ENCODE assay signal across 1 cellular context in genomic region chr9:132901859-132902831, GRCh38.
TF ChIP-seq lines count a peak whose summit lies in the region.

No MANE protein-coding gene starts in this region.

TF ChIP-seq in K562, 482 proteins besides CTCF, POLR2A, EP300 and RAD21 (continued from another document):
- TF ChIP-seq, protein P1, sequence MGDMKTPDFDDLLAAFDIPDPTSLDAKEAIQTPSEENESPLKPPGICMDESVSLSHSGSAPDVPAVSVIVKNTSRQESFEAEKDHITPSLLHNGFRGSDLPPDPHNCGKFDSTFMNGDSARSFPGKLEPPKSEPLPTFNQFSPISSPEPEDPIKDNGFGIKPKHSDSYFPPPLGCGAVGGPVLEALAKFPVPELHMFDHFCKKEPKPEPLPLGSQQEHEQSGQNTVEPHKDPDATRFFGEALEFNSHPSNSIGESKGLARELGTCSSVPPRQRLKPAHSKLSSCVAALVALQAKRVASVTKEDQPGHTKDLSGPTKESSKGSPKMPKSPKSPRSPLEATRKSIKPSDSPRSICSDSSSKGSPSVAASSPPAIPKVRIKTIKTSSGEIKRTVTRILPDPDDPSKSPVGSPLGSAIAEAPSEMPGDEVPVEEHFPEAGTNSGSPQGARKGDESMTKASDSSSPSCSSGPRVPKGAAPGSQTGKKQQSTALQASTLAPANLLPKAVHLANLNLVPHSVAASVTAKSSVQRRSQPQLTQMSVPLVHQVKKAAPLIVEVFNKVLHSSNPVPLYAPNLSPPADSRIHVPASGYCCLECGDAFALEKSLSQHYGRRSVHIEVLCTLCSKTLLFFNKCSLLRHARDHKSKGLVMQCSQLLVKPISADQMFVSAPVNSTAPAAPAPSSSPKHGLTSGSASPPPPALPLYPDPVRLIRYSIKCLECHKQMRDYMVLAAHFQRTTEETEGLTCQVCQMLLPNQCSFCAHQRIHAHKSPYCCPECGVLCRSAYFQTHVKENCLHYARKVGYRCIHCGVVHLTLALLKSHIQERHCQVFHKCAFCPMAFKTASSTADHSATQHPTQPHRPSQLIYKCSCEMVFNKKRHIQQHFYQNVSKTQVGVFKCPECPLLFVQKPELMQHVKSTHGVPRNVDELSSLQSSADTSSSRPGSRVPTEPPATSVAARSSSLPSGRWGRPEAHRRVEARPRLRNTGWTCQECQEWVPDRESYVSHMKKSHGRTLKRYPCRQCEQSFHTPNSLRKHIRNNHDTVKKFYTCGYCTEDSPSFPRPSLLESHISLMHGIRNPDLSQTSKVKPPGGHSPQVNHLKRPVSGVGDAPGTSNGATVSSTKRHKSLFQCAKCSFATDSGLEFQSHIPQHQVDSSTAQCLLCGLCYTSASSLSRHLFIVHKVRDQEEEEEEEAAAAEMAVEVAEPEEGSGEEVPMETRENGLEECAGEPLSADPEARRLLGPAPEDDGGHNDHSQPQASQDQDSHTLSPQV (IDR thresholded peaks at IDR 0.05), result no peak
- TF ChIP-seq ZNF12 (CRISPR knock-in tag; IDR thresholded peaks at IDR 0.05) (no peak), SMAD1 (IDR thresholded peaks at IDR 0.05; ENCODE audit: low read depth, low read length, partially characterized antibody) (no peak), HOMEZ (CRISPR knock-in tag; IDR thresholded peaks at IDR 0.05) (no peak), ZNF551 (CRISPR knock-in tag; IDR thresholded peaks at IDR 0.05) (no peak), SRSF7 (optimal IDR thresholded peaks at IDR 0.05; ENCODE audit: low read depth, low read length) (no peak), ETV1 (tag; conservative IDR thresholded peaks at IDR 0.05; ENCODE audit: low read depth) (peak; percentile 62), ZBED1 (IDR thresholded peaks at IDR 0.05) (no peak), CTBP1 (IDR thresholded peaks at IDR 0.05; ENCODE audit: borderline replicate concordance) (peak; percentile 65; the same call in 1 of the 2 replicates), PTRF (tag; IDR thresholded peaks at IDR 0.05) (no peak), MED1 (CRISPR knock-in tag; IDR thresholded peaks at IDR 0.05; ENCODE audit: borderline replicate concordance) (no peak), KDM1A (IDR thresholded peaks at IDR 0.05) (peak; percentile 50 to 52; a peak in 2 of 4 replicates), SNAPC5 (CRISPR knock-in tag; IDR thresholded peaks at IDR 0.05) (no peak), ZSCAN32 (CRISPR knock-in tag; IDR thresholded peaks at IDR 0.05) (no peak), TARDBP (IDR thresholded peaks at IDR 0.05) (no peak), TFAM (CRISPR knock-in tag; conservative IDR thresholded peaks at IDR 0.05) (no peak), CUX1 (CRISPR knock-in tag; IDR thresholded peaks at IDR 0.05) (no peak), RCOR1 (IDR thresholded peaks at IDR 0.05; ENCODE audit: borderline replicate concordance in 1 of 2, low read depth in 2 of 2, low read length in 2 of 2) (peak in 1 of 2 experiments; percentile 92; a peak in 2 of 4 replicates), OTX1 (CRISPR knock-in tag; IDR thresholded peaks at IDR 0.05) (no peak), ATF7 (IDR thresholded peaks at IDR 0.05) (peak; percentile 92), ZNF384 (IDR thresholded peaks at IDR 0.05; ENCODE audit: low read depth, low read length) (peak; percentile 54), JUNB (CRISPR knock-in tag; conservative IDR thresholded peaks at IDR 0.05) (no peak), TEAD1 (CRISPR knock-in tag; IDR thresholded peaks at IDR 0.05) (no peak), ETV5 (CRISPR knock-in tag; IDR thresholded peaks at IDR 0.05; ENCODE audit: low read depth) (no peak), NCOA2 (IDR thresholded peaks at IDR 0.05; ENCODE audit: partially characterized antibody in 2 of 2) (no peak), RHOXF2B (CRISPR knock-in tag; conservative IDR thresholded peaks at IDR 0.05) (no peak), ARNT (IDR thresholded peaks at IDR 0.05) (peak in 1 of 2 experiments; percentile 48; a peak in 1 of 4 replicates), ZNF311 (CRISPR knock-in tag; IDR thresholded peaks at IDR 0.05) (no peak)
- TF ChIP-seq, protein P2, sequence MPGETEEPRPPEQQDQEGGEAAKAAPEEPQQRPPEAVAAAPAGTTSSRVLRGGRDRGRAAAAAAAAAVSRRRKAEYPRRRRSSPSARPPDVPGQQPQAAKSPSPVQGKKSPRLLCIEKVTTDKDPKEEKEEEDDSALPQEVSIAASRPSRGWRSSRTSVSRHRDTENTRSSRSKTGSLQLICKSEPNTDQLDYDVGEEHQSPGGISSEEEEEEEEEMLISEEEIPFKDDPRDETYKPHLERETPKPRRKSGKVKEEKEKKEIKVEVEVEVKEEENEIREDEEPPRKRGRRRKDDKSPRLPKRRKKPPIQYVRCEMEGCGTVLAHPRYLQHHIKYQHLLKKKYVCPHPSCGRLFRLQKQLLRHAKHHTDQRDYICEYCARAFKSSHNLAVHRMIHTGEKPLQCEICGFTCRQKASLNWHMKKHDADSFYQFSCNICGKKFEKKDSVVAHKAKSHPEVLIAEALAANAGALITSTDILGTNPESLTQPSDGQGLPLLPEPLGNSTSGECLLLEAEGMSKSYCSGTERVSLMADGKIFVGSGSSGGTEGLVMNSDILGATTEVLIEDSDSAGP (CRISPR knock-in tag; IDR thresholded peaks at IDR 0.05), result no peak
